Comparison of ENCODE assay signal across 10 cellular contexts in genomic region chr14:53570411-53571387, GRCh38.
DNase-seq lines count a peak whose midpoint lies in the region; ATAC-seq and TF ChIP-seq lines count a peak whose summit lies in the region.
"Had no signal": no experiment of that assay in that cellular context is flagged by ENCODE, and none has a peak within 500 bp of the region (broad histone marks: within the 10 kb centered on the region; RNA-seq: fewer than 3 reads in every experiment).

No MANE protein-coding gene starts in this region.

- ATAC-seq in GM18861 (IDR thresholded peaks at IDR 0.05; ENCODE audit: unreplicated experiment) (peak; percentile 87), GM21447 (IDR thresholded peaks at IDR 0.05; ENCODE audit: unreplicated experiment) (peak; percentile 94), HG03095 (IDR thresholded peaks at IDR 0.05; ENCODE audit: unreplicated experiment) (peak; percentile 97)

- POLR2A ChIA-PET in HEK293T (lab: Yijun Ruan, JAX) = no interaction called here

- CTCF ChIA-PET in HEK293T (lab: Yijun Ruan, JAX) = no interaction called here

- DNase-seq in iPS-NIHi7 (ENCODE audit: extremely low spot score) (peak; percentile 19), OCI-M2 (lab: John Stamatoyannopoulos, UW; ENCODE audit: unreplicated experiment) (no peak), HEK293T (ENCODE audit: extremely low spot score) (no peak), dermis blood vessel endothelial cell (no peak), NOMO-1 (lab: John Stamatoyannopoulos, UW; ENCODE audit: unreplicated experiment in 2 of 2) (no peak)
- DNase-seq: Calu3, ovary had no signal

TF ChIP-seq in HEK293T, 16 proteins besides CTCF, POLR2A, EP300 and RAD21:
- no peak for TF ChIP-seq NFRKB (IDR thresholded peaks at IDR 0.05)
- no peak for TF ChIP-seq BHLHE40 (IDR thresholded peaks at IDR 0.05; ENCODE audit: borderline replicate concordance)
- TF ChIP-seq PKNOX1 (IDR thresholded peaks at IDR 0.05) = no peak
- TF ChIP-seq ELF4 (IDR thresholded peaks at IDR 0.05) = no peak
- no peak for TF ChIP-seq ZNF384 (IDR thresholded peaks at IDR 0.05)
- no peak for TF ChIP-seq FOXA1 (IDR thresholded peaks at IDR 0.05)
- TF ChIP-seq LEF1 (IDR thresholded peaks at IDR 0.05; ENCODE audit: borderline replicate concordance) = no peak
- TF ChIP-seq HDGF (IDR thresholded peaks at IDR 0.05; ENCODE audit: borderline replicate concordance) = no peak
- TF ChIP-seq FOXK2 (IDR thresholded peaks at IDR 0.05) = no peak
- no peak for TF ChIP-seq ARNT (IDR thresholded peaks at IDR 0.05)
- TF ChIP-seq SUZ12 (IDR thresholded peaks at IDR 0.05) = no peak
